ENCODE assay signal across 17 cellular contexts in genomic region chr6:161080263-161080970, GRCh38.
DNase-seq lines count a peak whose midpoint lies in the region; ATAC-seq and TF ChIP-seq lines count a peak whose summit lies in the region.
"Had no signal": no experiment of that assay in that cellular context is flagged by ENCODE, and none has a peak within 500 bp of the region (broad histone marks: within the 10 kb centered on the region; RNA-seq: fewer than 3 reads in every experiment).

No MANE protein-coding gene starts in this region.

- no peaks in the 10 kb centered on the region for H3K27me3 ChIP-seq in skeletal muscle satellite cell (ENCODE audit: control insufficient read depth, insufficient read depth, low read length)
- no peaks in the 10 kb centered on the region for H3K27me3 ChIP-seq in neuronal stem cell (ENCODE audit: control insufficient read depth in 3 of 3, insufficient read depth in 3 of 3, low read depth in 1 of 3, low read length in 3 of 3)
- H3K27me3 ChIP-seq in MM.1S (replicated peaks; ENCODE audit: insufficient read depth, low read length): no peaks in the 10 kb centered on the region
- H3K27me3 ChIP-seq: right atrium auricular region, stomach had no signal

- H4K8ac ChIP-seq in neuronal stem cell (ENCODE audit: low read depth, low read length): no peak overlapping the region

- POLR2A ChIA-PET in T-cell (lab: Charles Lee): interaction anchor here (0.6 to 1.4 kb wide), 4 partner anchors 51 to 1306 kb away, joined by 3 to 4 read pairs (median 4); no protein-coding TSS in a partner anchor

- H2AFZ ChIP-seq in neuronal stem cell (ENCODE audit: low read length) (no peak overlapping the region), MM.1S (ENCODE audit: low read length) (no peak overlapping the region)

- CTCF ChIA-PET in T-cell (lab: Charles Lee): no interaction called here

- peak in 3 of 4 experiments; percentile 28 to 32 (median 30) for ATAC-seq in T-cell (replicated peaks in 1 of 4)
- ATAC-seq: SK-N-SH treated with all-trans-retinoic acid at 6 μM for 48 hours had no signal

- no peaks in the 10 kb centered on the region for H4K20me1 ChIP-seq in MM.1S (ENCODE audit: insufficient read depth, low read length)

- H3K23ac ChIP-seq in neuronal stem cell (ENCODE audit: low read depth, low read length, poor library complexity): no peak overlapping the region

- no CpG with 5 or more reads among the region's 12 CpGs for WGBS in neuronal stem cell (ENCODE audit: extremely low coverage in 2 of 2, insufficient read length in 2 of 2, insufficient replicate concordance in 1 of 2), 2 donors

- peak; percentile 10 to 34 for DNase-seq in stimulated activated CD4-positive, alpha-beta T cell treated with anti-CD3 and anti-CD28 coated beads, Interleukin-2, amount 100 ng/mL, for 24 hours
- no peak for DNase-seq in stimulated activated CD4-positive, alpha-beta T cell treated with anti-CD3 and anti-CD28 coated beads, Interleukin-1b, Interleukin-23, amount 100 ng/mL, for 48 hours
- peak in 7 of 34 experiments; percentile 10 to 23 (median 16) for DNase-seq in T-cell
- DNase-seq in caudate nucleus (lab: John Stamatoyannopoulos, UW): peak in 19 of 61 donors; percentile 1 to 54 (median 17)
- no peak for DNase-seq in neuronal stem cell (ENCODE audit: low spot score)
- DNase-seq in MM.1S: no peak
- no peak for DNase-seq in HuH-7.5 (ENCODE audit: low spot score)
- DNase-seq: amniotic stem cell, cerebellar nuclear complex, endodermal cell, stomach, trophoblast cell had no signal

- H3K27ac Mint-ChIP-seq in T-cell: no peak overlapping the region
- H3K27ac Mint-ChIP-seq: activated T-cell treated with anti-CD3 and anti-CD28 coated beads, Interleukin-2, amount 50 U/mL, for 24 hours; B cell had no signal

- H3F3A ChIP-seq in MM.1S (ENCODE audit: insufficient read depth, low read length): no peaks in the 10 kb centered on the region

- H3K14ac ChIP-seq in neuronal stem cell (ENCODE audit: low read length): no peak overlapping the region

- H2BK15ac ChIP-seq in neuronal stem cell (ENCODE audit: low read length): no peak overlapping the region

- H3K4me2 ChIP-seq in skeletal muscle satellite cell (ENCODE audit: low read length) (peak overlapping the region; percentile 28), neuronal stem cell (ENCODE audit: insufficient read depth, low read length, poor library complexity, severe bottlenecking) (no peak overlapping the region), MM.1S (ENCODE audit: low read depth, low read length) (no peak overlapping the region)

- H3K18ac ChIP-seq in neuronal stem cell (ENCODE audit: low read length): no peak overlapping the region

- H3K79me1 ChIP-seq in neuronal stem cell (ENCODE audit: low read depth, low read length): no peaks in the 10 kb centered on the region

- H3K4me1 Mint-ChIP-seq in T-cell: peaks cover 0 to 19% (median 12%) of the 10 kb centered on the region in 3 donors
- H3K4me1 Mint-ChIP-seq: B cell, endodermal cell had no signal

- H2BK120ac ChIP-seq in neuronal stem cell (ENCODE audit: low read depth, low read length): no peak overlapping the region

- no peak for TF ChIP-seq CTCF in MM.1S (IDR thresholded peaks at IDR 0.05; ENCODE audit: low read length)

- H3K4me1 ChIP-seq in skeletal muscle satellite cell (ENCODE audit: control insufficient read depth, insufficient read depth, low read length) (peaks cover 12% of the 10 kb centered on the region), neuronal stem cell (ENCODE audit: control insufficient read depth in 2 of 2, insufficient read depth in 1 of 2, low read depth in 1 of 2, low read length in 2 of 2) (no peaks in the 10 kb centered on the region), MM.1S (ENCODE audit: low read length) (no peaks in the 10 kb centered on the region)
- H3K4me1 ChIP-seq: stomach had no signal

- H3K9me3 Mint-ChIP-seq in T-cell: no peaks in the 10 kb centered on the region
- H3K9me3 Mint-ChIP-seq: activated T-cell treated with anti-CD3 and anti-CD28 coated beads, Interleukin-2, amount 50 U/mL, for 24 hours; endodermal cell had no signal

- H4K91ac ChIP-seq in neuronal stem cell (ENCODE audit: low read depth, low read length, poor library complexity): no peak overlapping the region

- H3K4ac ChIP-seq in neuronal stem cell (ENCODE audit: low read length): no peak overlapping the region

- peak overlapping the region; percentile 6 for H3K4me3 ChIP-seq in skeletal muscle satellite cell (ENCODE audit: low read length)
- H3K4me3 ChIP-seq in neuronal stem cell (ENCODE audit: low read length in 2 of 2): no peak overlapping the region
- H3K4me3 ChIP-seq in MM.1S (ENCODE audit: low read length): no peak overlapping the region
- H3K4me3 ChIP-seq: right atrium auricular region, stomach had no signal

- H3K36me3 Mint-ChIP-seq in T-cell: peaks cover 14% of the 10 kb centered on the region

- H3K9ac ChIP-seq in skeletal muscle satellite cell (ENCODE audit: low read depth, low read length) (peak overlapping the region; percentile 12), neuronal stem cell (ENCODE audit: low read depth, low read length, poor library complexity) (no peak overlapping the region), MM.1S (ENCODE audit: low read length) (no peak overlapping the region)

- H3K36me3 ChIP-seq in skeletal muscle satellite cell (ENCODE audit: insufficient read depth, low read length) (peaks cover 38% of the 10 kb centered on the region), neuronal stem cell (replicated peaks in 1 of 2; ENCODE audit: control insufficient read depth in 2 of 2, insufficient read depth in 2 of 2, low read length in 2 of 2) (peaks cover 20 to 95% of the 10 kb centered on the region in 2 donors), MM.1S (replicated peaks; ENCODE audit: insufficient read depth, low read length) (no peaks in the 10 kb centered on the region)

- no peaks in the 10 kb centered on the region for H3K9me2 ChIP-seq in MM.1S (replicated peaks; ENCODE audit: insufficient read depth, low read length)

- no peak overlapping the region for H2BK5ac ChIP-seq in neuronal stem cell (ENCODE audit: low read length)

- no peaks in the 10 kb centered on the region for H3K79me2 ChIP-seq in MM.1S (ENCODE audit: low read length)

- H3K4me3 Mint-ChIP-seq in T-cell: peak overlapping the region in 2 of 3 donors; percentile 12 to 29
- H3K4me3 Mint-ChIP-seq: B cell, endodermal cell had no signal

- H3K27me3 Mint-ChIP-seq in T-cell: no peaks in the 10 kb centered on the region
- H3K27me3 Mint-ChIP-seq: activated T-cell treated with anti-CD3 and anti-CD28 coated beads, Interleukin-2, amount 50 U/mL, for 24 hours; B cell had no signal

- no peak overlapping the region for H2BK12ac ChIP-seq in neuronal stem cell (ENCODE audit: low read length)

- H3K9me3 ChIP-seq in skeletal muscle satellite cell (replicated peaks; ENCODE audit: low read length): no peaks in the 10 kb centered on the region
- H3K9me3 ChIP-seq in neuronal stem cell (replicated peaks in 1 of 2; ENCODE audit: control insufficient read depth in 2 of 2, insufficient read depth in 1 of 2, low read depth in 1 of 2, low read length in 2 of 2): peaks cover 0 to 4% of the 10 kb centered on the region in 2 donors
- H3K9me3 ChIP-seq in MM.1S (replicated peaks; ENCODE audit: insufficient read depth, low read length): no peaks in the 10 kb centered on the region
- H3K9me3 ChIP-seq: right atrium auricular region, stomach had no signal

- no peak overlapping the region for H2AK5ac ChIP-seq in neuronal stem cell (ENCODE audit: low read depth, low read length)

- peak overlapping the region; percentile 22 for H3K27ac ChIP-seq in caudate nucleus (ENCODE audit: low read depth, low read length)
- H3K27ac ChIP-seq in neuronal stem cell (replicated peaks; ENCODE audit: low read length): no peak overlapping the region
- H3K27ac ChIP-seq in MM.1S (ENCODE audit: low read length): no peak overlapping the region
- H3K27ac ChIP-seq: stomach had no signal

Comparison
In these comparisons a context has a peak if more than half of its experiments do, and no peak if none do; other contexts are left out.
1. DNase-seq: peak in stimulated activated CD4-positive, alpha-beta T cell treated with anti-CD3 and anti-CD28 coated beads, Interleukin-2, amount 100 ng/mL, for 24 hours (2 of 2); none in stimulated activated CD4-positive, alpha-beta T cell treated with anti-CD3 and anti-CD28 coated beads, Interleukin-1b, Interleukin-23, amount 100 ng/mL, for 48 hours (single experiment), neuronal stem cell (single experiment), MM.1S (single experiment) and HuH-7.5 (single experiment).